Comparison of ENCODE assay signal across 1 cellular context in the genomic region with DNA sequence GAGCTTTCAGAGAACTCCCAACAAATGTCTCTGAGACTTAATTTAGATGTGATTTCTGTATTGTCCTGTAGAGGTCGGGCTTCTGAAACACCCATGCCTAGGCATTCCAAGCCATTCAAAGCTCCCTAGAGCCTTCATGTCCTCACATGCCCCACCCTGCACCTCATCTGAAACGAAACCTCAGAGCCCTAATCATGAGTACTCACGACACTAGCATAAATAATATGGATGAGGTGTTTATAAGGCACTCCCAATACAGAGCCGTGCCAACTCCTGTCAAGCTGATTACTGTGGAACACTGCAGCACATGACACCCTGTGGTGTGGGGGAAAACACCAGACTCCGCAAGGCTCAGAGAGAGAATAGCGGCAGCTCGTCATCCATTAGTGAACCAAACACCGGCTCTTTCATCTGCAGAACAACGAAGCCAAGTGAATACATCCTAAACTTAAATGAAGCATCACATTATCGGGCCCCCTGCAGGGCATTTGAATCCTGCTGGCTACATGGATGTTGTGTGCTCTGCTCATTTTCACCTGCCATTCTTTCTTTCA.
TF ChIP-seq lines count a peak whose summit lies in the region.

No MANE protein-coding gene starts in this region.

TF ChIP-seq in HEK293, 187 proteins besides CTCF, POLR2A, EP300 and RAD21 (continued from another document):
- TF ChIP-seq, protein P1, sequence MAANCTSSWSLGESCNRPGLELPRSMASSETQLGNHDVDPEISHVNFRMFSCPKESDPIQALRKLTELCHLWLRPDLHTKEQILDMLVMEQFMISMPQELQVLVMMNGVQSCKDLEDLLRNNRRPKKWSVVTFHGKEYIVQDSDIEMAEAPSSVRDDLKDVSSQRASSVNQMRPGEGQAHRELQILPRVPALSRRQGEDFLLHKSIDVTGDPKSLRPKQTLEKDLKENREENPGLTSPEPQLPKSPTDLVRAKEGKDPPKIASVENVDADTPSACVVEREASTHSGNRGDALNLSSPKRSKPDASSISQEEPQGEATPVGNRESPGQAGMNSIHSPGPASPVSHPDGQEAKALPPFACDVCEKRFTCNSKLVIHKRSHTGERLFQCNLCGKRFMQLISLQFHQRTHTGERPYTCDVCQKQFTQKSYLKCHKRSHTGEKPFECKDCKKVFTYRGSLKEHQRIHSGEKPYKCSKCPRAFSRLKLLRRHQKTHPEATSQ (tag by site-specific recombination; IDR thresholded peaks at IDR 0.05): no peak
- TF ChIP-seq, protein P2, sequence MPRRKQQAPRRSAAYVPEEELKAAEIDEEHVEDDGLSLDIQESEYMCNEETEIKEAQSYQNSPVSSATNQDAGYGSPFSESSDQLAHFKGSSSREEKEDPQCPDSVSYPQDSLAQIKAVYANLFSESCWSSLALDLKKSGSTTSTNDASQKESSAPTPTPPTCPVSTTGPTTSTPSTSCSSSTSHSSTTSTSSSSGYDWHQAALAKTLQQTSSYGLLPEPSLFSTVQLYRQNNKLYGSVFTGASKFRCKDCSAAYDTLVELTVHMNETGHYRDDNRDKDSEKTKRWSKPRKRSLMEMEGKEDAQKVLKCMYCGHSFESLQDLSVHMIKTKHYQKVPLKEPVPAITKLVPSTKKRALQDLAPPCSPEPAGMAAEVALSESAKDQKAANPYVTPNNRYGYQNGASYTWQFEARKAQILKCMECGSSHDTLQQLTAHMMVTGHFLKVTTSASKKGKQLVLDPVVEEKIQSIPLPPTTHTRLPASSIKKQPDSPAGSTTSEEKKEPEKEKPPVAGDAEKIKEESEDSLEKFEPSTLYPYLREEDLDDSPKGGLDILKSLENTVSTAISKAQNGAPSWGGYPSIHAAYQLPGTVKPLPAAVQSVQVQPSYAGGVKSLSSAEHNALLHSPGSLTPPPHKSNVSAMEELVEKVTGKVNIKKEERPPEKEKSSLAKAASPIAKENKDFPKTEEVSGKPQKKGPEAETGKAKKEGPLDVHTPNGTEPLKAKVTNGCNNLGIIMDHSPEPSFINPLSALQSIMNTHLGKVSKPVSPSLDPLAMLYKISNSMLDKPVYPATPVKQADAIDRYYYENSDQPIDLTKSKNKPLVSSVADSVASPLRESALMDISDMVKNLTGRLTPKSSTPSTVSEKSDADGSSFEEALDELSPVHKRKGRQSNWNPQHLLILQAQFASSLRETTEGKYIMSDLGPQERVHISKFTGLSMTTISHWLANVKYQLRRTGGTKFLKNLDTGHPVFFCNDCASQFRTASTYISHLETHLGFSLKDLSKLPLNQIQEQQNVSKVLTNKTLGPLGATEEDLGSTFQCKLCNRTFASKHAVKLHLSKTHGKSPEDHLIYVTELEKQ (tag by site-specific recombination; IDR thresholded peaks at IDR 0.05; ENCODE audit: borderline replicate concordance): peak; percentile 77; the same call in 1 of the 2 replicates
- TF ChIP-seq ZNF843 (tag by site-specific recombination; IDR thresholded peaks at IDR 0.05) (peak; percentile 93), KLF16 (tag by site-specific recombination; IDR thresholded peaks at IDR 0.05) (0 out of 2 replicates have a peak, but pooled peaks have one; percentile 32), ZNF24 (tag by site-specific recombination; IDR thresholded peaks at IDR 0.05) (peak; percentile 86), GLI2 (tag by site-specific recombination; IDR thresholded peaks at IDR 0.05; ENCODE audit: borderline replicate concordance, low read depth) (peak; percentile 85; the same call in 1 of the 2 replicates), ZNF426 (tag by site-specific recombination; IDR thresholded peaks at IDR 0.05) (no peak), ZBTB17 (tag by site-specific recombination; IDR thresholded peaks at IDR 0.05) (peak; percentile 84), OVOL3 (tag by site-specific recombination; IDR thresholded peaks at IDR 0.05) (peak; percentile 49; the same call in 1 of the 2 replicates), PRDM1 (tag by site-specific recombination; IDR thresholded peaks at IDR 0.05) (no peak), ZNF146 (tag by site-specific recombination; IDR thresholded peaks at IDR 0.05) (0 out of 2 replicates have a peak, but pooled peaks have one; percentile 38), ZNF664 (tag by site-specific recombination; IDR thresholded peaks at IDR 0.05) (peak; percentile 16; the same call in 1 of the 2 replicates), OSR2 (tag by site-specific recombination; IDR thresholded peaks at IDR 0.05) (peak; percentile 84), ZNF621 (tag by site-specific recombination; IDR thresholded peaks at IDR 0.05) (no peak), ZNF660 (tag by site-specific recombination; IDR thresholded peaks at IDR 0.05) (peak; percentile 95), ZFP69B (tag by site-specific recombination; IDR thresholded peaks at IDR 0.05) (peak; percentile 77), ZNF423 (tag by site-specific recombination; IDR thresholded peaks at IDR 0.05) (peak; percentile 87), ZNF830 (tag by site-specific recombination; IDR thresholded peaks at IDR 0.05; ENCODE audit: low read depth) (no peak)
- TF ChIP-seq, protein P3, sequence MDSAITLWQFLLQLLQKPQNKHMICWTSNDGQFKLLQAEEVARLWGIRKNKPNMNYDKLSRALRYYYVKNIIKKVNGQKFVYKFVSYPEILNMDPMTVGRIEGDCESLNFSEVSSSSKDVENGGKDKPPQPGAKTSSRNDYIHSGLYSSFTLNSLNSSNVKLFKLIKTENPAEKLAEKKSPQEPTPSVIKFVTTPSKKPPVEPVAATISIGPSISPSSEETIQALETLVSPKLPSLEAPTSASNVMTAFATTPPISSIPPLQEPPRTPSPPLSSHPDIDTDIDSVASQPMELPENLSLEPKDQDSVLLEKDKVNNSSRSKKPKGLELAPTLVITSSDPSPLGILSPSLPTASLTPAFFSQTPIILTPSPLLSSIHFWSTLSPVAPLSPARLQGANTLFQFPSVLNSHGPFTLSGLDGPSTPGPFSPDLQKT (IDR thresholded peaks at IDR 0.05; ENCODE audit: borderline replicate concordance, low read depth, low read length): no peak
- TF ChIP-seq, protein P4, sequence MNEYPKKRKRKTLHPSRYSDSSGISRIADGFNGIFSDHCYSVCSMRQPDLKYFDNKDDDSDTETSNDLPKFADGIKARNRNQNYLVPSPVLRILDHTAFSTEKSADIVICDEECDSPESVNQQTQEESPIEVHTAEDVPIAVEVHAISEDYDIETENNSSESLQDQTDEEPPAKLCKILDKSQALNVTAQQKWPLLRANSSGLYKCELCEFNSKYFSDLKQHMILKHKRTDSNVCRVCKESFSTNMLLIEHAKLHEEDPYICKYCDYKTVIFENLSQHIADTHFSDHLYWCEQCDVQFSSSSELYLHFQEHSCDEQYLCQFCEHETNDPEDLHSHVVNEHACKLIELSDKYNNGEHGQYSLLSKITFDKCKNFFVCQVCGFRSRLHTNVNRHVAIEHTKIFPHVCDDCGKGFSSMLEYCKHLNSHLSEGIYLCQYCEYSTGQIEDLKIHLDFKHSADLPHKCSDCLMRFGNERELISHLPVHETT (tag by site-specific recombination; IDR thresholded peaks at IDR 0.05): peak; percentile 61
- TF ChIP-seq, protein P5, sequence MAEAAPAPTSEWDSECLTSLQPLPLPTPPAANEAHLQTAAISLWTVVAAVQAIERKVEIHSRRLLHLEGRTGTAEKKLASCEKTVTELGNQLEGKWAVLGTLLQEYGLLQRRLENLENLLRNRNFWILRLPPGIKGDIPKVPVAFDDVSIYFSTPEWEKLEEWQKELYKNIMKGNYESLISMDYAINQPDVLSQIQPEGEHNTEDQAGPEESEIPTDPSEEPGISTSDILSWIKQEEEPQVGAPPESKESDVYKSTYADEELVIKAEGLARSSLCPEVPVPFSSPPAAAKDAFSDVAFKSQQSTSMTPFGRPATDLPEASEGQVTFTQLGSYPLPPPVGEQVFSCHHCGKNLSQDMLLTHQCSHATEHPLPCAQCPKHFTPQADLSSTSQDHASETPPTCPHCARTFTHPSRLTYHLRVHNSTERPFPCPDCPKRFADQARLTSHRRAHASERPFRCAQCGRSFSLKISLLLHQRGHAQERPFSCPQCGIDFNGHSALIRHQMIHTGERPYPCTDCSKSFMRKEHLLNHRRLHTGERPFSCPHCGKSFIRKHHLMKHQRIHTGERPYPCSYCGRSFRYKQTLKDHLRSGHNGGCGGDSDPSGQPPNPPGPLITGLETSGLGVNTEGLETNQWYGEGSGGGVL (tag by site-specific recombination; IDR thresholded peaks at IDR 0.05): peak; percentile 27; the same call in 1 of the 2 replicates
